ENCODE assay signal across 29 cellular contexts in genomic region chr18:58418361-58418760, GRCh38.
"Had no signal": no experiment of that assay in that cellular context is flagged by ENCODE, and none has a peak within 500 bp of the region (broad histone marks: within the 10 kb centered on the region; RNA-seq: fewer than 3 reads in every experiment).

No MANE protein-coding gene starts in this region.

- H3K27me3 Mint-ChIP-seq: activated naive CD8-positive, alpha-beta T cell treated with anti-CD3 and anti-CD28 coated beads for 36 hours had no signal

- H3K4me3 Mint-ChIP-seq: activated CD4-positive, alpha-beta memory T cell treated with anti-CD3 and anti-CD28 coated beads for 36 hours; activated naive CD4-positive, alpha-beta T cell treated with anti-CD3 and anti-CD28 coated beads for 36 hours; activated naive CD8-positive, alpha-beta T cell treated with anti-CD3 and anti-CD28 coated beads for 36 hours; activated T-helper 1 cell treated with anti-CD3 and anti-CD28 coated beads, Interleukin-12 subunit alpha, Interleukin-12 subunit beta, Interleukin-2, Interleukin-4 antibody, amounts not matched to agents 30 ng/mL and 10 ng/mL and 1 ng/mL, durations not matched to agents 14 hours and 24 hours and 36 hours; naive B cell; T-helper 1 cell treated with Interleukin-12 subunit alpha and Interleukin-12 subunit beta and Interleukin-4 antibody, amounts not matched to agents 30 μg/mL and 1 μg/mL, for 36 hours had no signal

- H3K9me3 ChIP-seq: adrenal gland, left lung, psoas muscle, suprapubic skin, tibial nerve had no signal

- H3K79me2 ChIP-seq: parathyroid adenoma had no signal

- H2AFZ ChIP-seq: parathyroid adenoma had no signal

- FAIRE-seq: endometrium, frontal cortex, islet of Langerhans, TTC549 had no signal

- H3K27ac ChIP-seq: adrenal gland, brain microvascular endothelial cell, left lung, parathyroid adenoma, psoas muscle, suprapubic skin, tibial nerve, VCaP had no signal

- H3K4me1 Mint-ChIP-seq: activated naive CD8-positive, alpha-beta T cell treated with anti-CD3 and anti-CD28 coated beads for 36 hours; naive B cell had no signal

- DNase-seq: activated CD4-positive, alpha-beta memory T cell treated with anti-CD3 and anti-CD28 coated beads for 36 hours; activated CD4-positive, alpha-beta T cell treated with anti-CD3 and anti-CD28 coated beads for 4 hours; activated CD8-positive, alpha-beta memory T cell treated with anti-CD3 and anti-CD28 coated beads, Interleukin-2, amount 50 U/mL, for 4 hours; activated effector memory CD4-positive, alpha-beta T cell treated with anti-CD3 and anti-CD28 coated beads, Interleukin-2, amount 50 U/mL, for 16 hours; activated naive CD4-positive, alpha-beta T cell treated with anti-CD3 and anti-CD28 coated beads for 36 hours; activated naive CD8-positive, alpha-beta T cell treated with anti-CD3 and anti-CD28 coated beads for 36 hours; activated T-cell treated with anti-CD3 and anti-CD28 coated beads, Interleukin-2, amount 50 U/mL, for 1 hour; adrenal gland; aorta; caudate nucleus; effector CD4-positive, alpha-beta T cell; left lung; naive B cell; nucleus accumbens; psoas muscle; stimulated activated naive CD4-positive, alpha-beta T cell; T-helper 9 cell had no signal

- ATAC-seq: psoas muscle had no signal

- H3K9me3 Mint-ChIP-seq: activated CD4-positive, alpha-beta memory T cell treated with anti-CD3 and anti-CD28 coated beads for 36 hours; activated naive CD8-positive, alpha-beta T cell treated with anti-CD3 and anti-CD28 coated beads for 36 hours had no signal

- H3K4me1 ChIP-seq: adrenal gland, left lung, parathyroid adenoma, psoas muscle, suprapubic skin had no signal

- H3K36me3 Mint-ChIP-seq: activated CD4-positive, alpha-beta memory T cell treated with anti-CD3 and anti-CD28 coated beads for 36 hours; activated naive CD8-positive, alpha-beta T cell treated with anti-CD3 and anti-CD28 coated beads for 36 hours; naive B cell had no signal

- H3K4me3 ChIP-seq: adrenal gland, left lung, lung, psoas muscle, suprapubic skin, tibial nerve had no signal

- H3K36me3 ChIP-seq: adrenal gland, brain microvascular endothelial cell, left lung, suprapubic skin, tibial nerve had no signal

- H3K27ac Mint-ChIP-seq: activated CD4-positive, alpha-beta memory T cell treated with anti-CD3 and anti-CD28 coated beads for 36 hours; activated naive CD4-positive, alpha-beta T cell treated with anti-CD3 and anti-CD28 coated beads for 36 hours; activated naive CD8-positive, alpha-beta T cell treated with anti-CD3 and anti-CD28 coated beads for 36 hours; activated T-helper 1 cell treated with anti-CD3 and anti-CD28 coated beads, Interleukin-12 subunit alpha, Interleukin-12 subunit beta, Interleukin-2, Interleukin-4 antibody, amounts not matched to agents 30 ng/mL and 10 ng/mL and 1 ng/mL, durations not matched to agents 14 hours and 24 hours and 36 hours; T-helper 1 cell treated with Interleukin-12 subunit alpha and Interleukin-12 subunit beta and Interleukin-4 antibody, amounts not matched to agents 30 μg/mL and 1 μg/mL, for 36 hours had no signal

- H3K27me3 ChIP-seq: adrenal gland, brain microvascular endothelial cell, left lung, suprapubic skin, tibial nerve had no signal
